In genomic region chr5:115584501-115584900, GRCh38 we compare ENCODE assay signal across 26 cellular contexts.
"Had no signal": no experiment of that assay in that cellular context is flagged by ENCODE, and none has a peak within 500 bp of the region (broad histone marks: within the 10 kb centered on the region; RNA-seq: fewer than 3 reads in every experiment).

No MANE protein-coding gene starts in this region.

- H3K4me1 ChIP-seq: neural progenitor cell, upper lobe of right lung, uterus had no signal

- H3K9me3 ChIP-seq: esophagus squamous epithelium, gastrocnemius medialis, heart left ventricle, psoas muscle, thoracic aorta, tibial nerve, upper lobe of right lung, uterus had no signal

- H3K4me2 ChIP-seq: hepatocyte, neural progenitor cell had no signal

- H3K9ac ChIP-seq: neural progenitor cell had no signal

- ATAC-seq: effector memory CD8-positive, alpha-beta T cell; gastrocnemius medialis; heart left ventricle; left lobe of liver; naive thymus-derived CD4-positive, alpha-beta T cell; psoas muscle; right cardiac atrium; stimulated activated naive B cell treated with anti-CD40 and anti-IgM and Interleukin-4, amounts not matched to agents 10 μg/mL and 1 μg/mL and 100 μg/mL, for 72 hours; upper lobe of right lung had no signal

- DNase-seq: cortex of kidney; effector memory CD8-positive, alpha-beta T cell; erythroblast; esophagus squamous epithelium; gastrocnemius medialis; heart left ventricle; kidney; mesendoderm; midbrain; naive thymus-derived CD4-positive, alpha-beta T cell; psoas muscle; right cardiac atrium; stimulated activated CD4-positive, alpha-beta T cell treated with anti-CD3 and anti-CD28 coated beads, Interleukin-15, amount 100 ng/mL, for 24 hours; stimulated activated CD4-positive, alpha-beta T cell treated with anti-CD3 and anti-CD28 coated beads, Interleukin-2, amount 100 ng/mL, for 48 hours; stimulated activated naive B cell treated with anti-CD40 and anti-IgM and Interleukin-4, amounts not matched to agents 10 μg/mL and 1 μg/mL and 100 μg/mL, for 72 hours; upper lobe of right lung; uterus had no signal

- H3K27me3 Mint-ChIP-seq: effector memory CD8-positive, alpha-beta T cell; naive thymus-derived CD4-positive, alpha-beta T cell; stimulated activated naive B cell treated with anti-CD40 and anti-IgM and Interleukin-4, amounts not matched to agents 10 μg/mL and 1 μg/mL and 100 μg/mL, for 72 hours; stimulated activated naive CD8-positive, alpha-beta T cell treated with anti-CD3 and anti-CD28 coated beads, Interleukin-15, Interleukin-2, amounts not matched to agents 100 ng/mL and 50 ng/mL, for 24 hours had no signal

- H3K79me2 ChIP-seq: hepatocyte had no signal

- H2AFZ ChIP-seq: hepatocyte, neural progenitor cell had no signal

- H3K27me3 ChIP-seq: esophagus squamous epithelium, gastrocnemius medialis, heart left ventricle, hepatocyte, neural progenitor cell, tibial nerve, upper lobe of right lung, uterus had no signal

- H3K9me3 Mint-ChIP-seq: effector memory CD8-positive, alpha-beta T cell; naive thymus-derived CD4-positive, alpha-beta T cell; nephron; neural progenitor cell; stimulated activated naive B cell treated with anti-CD40 and anti-IgM and Interleukin-4, amounts not matched to agents 10 μg/mL and 1 μg/mL and 100 μg/mL, for 72 hours; stimulated activated naive CD8-positive, alpha-beta T cell treated with anti-CD3 and anti-CD28 coated beads, Interleukin-15, Interleukin-2, amounts not matched to agents 100 ng/mL and 50 ng/mL, for 24 hours had no signal

- H3K4me3 ChIP-seq: esophagus squamous epithelium, gastrocnemius medialis, heart left ventricle, hepatocyte, lung, neural progenitor cell, psoas muscle, skin epidermis, thoracic aorta, tibial nerve, upper lobe of right lung, uterus had no signal

- H3K27ac ChIP-seq: esophagus squamous epithelium, gastrocnemius medialis, heart left ventricle, hepatocyte, neural progenitor cell, psoas muscle, thoracic aorta, tibial nerve, upper lobe of right lung, uterus had no signal

- H3K4me1 Mint-ChIP-seq: naive thymus-derived CD4-positive, alpha-beta T cell; nephron; neural progenitor cell had no signal

- H3K27ac Mint-ChIP-seq: effector memory CD8-positive, alpha-beta T cell; naive thymus-derived CD4-positive, alpha-beta T cell; nephron; neural progenitor cell; stimulated activated naive B cell treated with anti-CD40 and anti-IgM and Interleukin-4, amounts not matched to agents 10 μg/mL and 1 μg/mL and 100 μg/mL, for 72 hours; stimulated activated naive CD8-positive, alpha-beta T cell treated with anti-CD3 and anti-CD28 coated beads, Interleukin-15, Interleukin-2, amounts not matched to agents 100 ng/mL and 50 ng/mL, for 24 hours had no signal

- H3K4me3 Mint-ChIP-seq: effector memory CD8-positive, alpha-beta T cell; naive thymus-derived CD4-positive, alpha-beta T cell; nephron; neural progenitor cell; stimulated activated naive B cell treated with anti-CD40 and anti-IgM and Interleukin-4, amounts not matched to agents 10 μg/mL and 1 μg/mL and 100 μg/mL, for 72 hours; stimulated activated naive CD8-positive, alpha-beta T cell treated with anti-CD3 and anti-CD28 coated beads, Interleukin-15, Interleukin-2, amounts not matched to agents 100 ng/mL and 50 ng/mL, for 24 hours had no signal

- H3K36me3 Mint-ChIP-seq: neural progenitor cell had no signal

- H3K36me3 ChIP-seq: esophagus squamous epithelium, gastrocnemius medialis, neural progenitor cell, thoracic aorta, upper lobe of right lung, uterus had no signal
